Comparison of ENCODE assay signal across 35 cellular contexts in the genomic region with DNA sequence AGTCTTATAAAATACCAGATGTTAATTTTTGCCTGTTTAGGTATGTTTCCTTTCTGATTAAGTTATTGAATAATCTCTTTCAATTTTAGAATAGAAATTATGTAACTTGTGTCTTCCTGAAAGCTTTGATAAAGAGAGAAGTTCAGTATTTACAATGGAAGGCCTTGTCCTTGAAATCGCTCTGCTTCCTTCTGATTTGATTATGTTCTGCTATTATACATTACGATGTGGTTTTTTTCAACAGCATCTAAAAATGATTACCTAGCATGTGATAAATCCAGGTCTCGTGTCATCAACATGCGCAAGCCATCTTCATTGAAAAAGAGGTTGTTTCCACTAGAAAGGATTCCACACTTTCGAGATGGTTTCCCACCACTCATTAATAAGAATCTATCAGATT.
"Had no signal": no experiment of that assay in that cellular context is flagged by ENCODE, and none has a peak within 500 bp of the region (broad histone marks: within the 10 kb centered on the region; RNA-seq: fewer than 3 reads in every experiment).

No MANE protein-coding gene starts in this region.

- H3K27me3 ChIP-seq: ascending aorta, cardiac muscle cell had no signal

- H3K4me3 Mint-ChIP-seq: activated B cell treated with CpG ODN at 0.5 μM for 24 hours; activated CD4-positive, alpha-beta memory T cell treated with anti-CD3 and anti-CD28 coated beads for 36 hours; activated CD4-positive, alpha-beta T cell treated with anti-CD3 and anti-CD28 coated beads, Interleukin-2, amount 10 ng/mL, durations not matched to agents 24 days and 14 days; activated CD8-positive, alpha-beta T cell treated with anti-CD3 and anti-CD28 coated beads for 36 hours; activated naive CD4-positive, alpha-beta T cell treated with anti-CD3 and anti-CD28 coated beads, Interleukin-2, amount 10 ng/mL, durations not matched to agents 7 days and 5 days; activated naive CD4-positive, alpha-beta T cell treated with anti-CD3 and anti-CD28 coated beads, Interleukin-2, amount 50 U/mL, for 24 hours; activated naive CD8-positive, alpha-beta T cell; activated naive CD8-positive, alpha-beta T cell treated with anti-CD3 and anti-CD28 coated beads, Interleukin-2, amount 10 ng/mL, durations not matched to agents 7 days and 5 days; activated naive CD8-positive, alpha-beta T cell treated with anti-CD3 and anti-CD28 coated beads, Interleukin-2, amount 50 U/mL, for 24 hours; brain; T-helper 1 cell treated with Interleukin-12 subunit alpha and Interleukin-12 subunit beta and Interleukin-4 antibody, amounts not matched to agents 30 μg/mL and 1 μg/mL, for 36 hours; T-helper 2 cell treated with Interferon-gamma antibody and Interleukin-4, amounts not matched to agents 5 μg/mL and 100 μg/mL, for 36 hours had no signal

- H3K36me3 Mint-ChIP-seq: activated CD4-positive, alpha-beta memory T cell treated with anti-CD3 and anti-CD28 coated beads for 36 hours; activated naive CD4-positive, alpha-beta T cell treated with anti-CD3 and anti-CD28 coated beads, Interleukin-2, amount 10 ng/mL, durations not matched to agents 7 days and 5 days; activated naive CD4-positive, alpha-beta T cell treated with anti-CD3 and anti-CD28 coated beads, Interleukin-2, amount 50 U/mL, for 24 hours; activated naive CD8-positive, alpha-beta T cell; activated naive CD8-positive, alpha-beta T cell treated with anti-CD3 and anti-CD28 coated beads, Interleukin-2, amount 10 ng/mL, durations not matched to agents 7 days and 5 days; brain had no signal

- H3K9me3 Mint-ChIP-seq: activated B cell treated with CpG ODN at 0.5 μM for 24 hours; activated CD4-positive, alpha-beta memory T cell treated with anti-CD3 and anti-CD28 coated beads for 36 hours; activated CD4-positive, alpha-beta T cell treated with anti-CD3 and anti-CD28 coated beads, Interleukin-2, amount 10 ng/mL, durations not matched to agents 24 days and 14 days; activated CD8-positive, alpha-beta T cell treated with anti-CD3 and anti-CD28 coated beads for 36 hours; activated naive CD4-positive, alpha-beta T cell treated with anti-CD3 and anti-CD28 coated beads, Interleukin-2, amount 10 ng/mL, durations not matched to agents 7 days and 5 days; activated naive CD4-positive, alpha-beta T cell treated with anti-CD3 and anti-CD28 coated beads, Interleukin-2, amount 50 U/mL, for 24 hours; activated naive CD8-positive, alpha-beta T cell treated with anti-CD3 and anti-CD28 coated beads, Interleukin-2, amount 10 ng/mL, durations not matched to agents 7 days and 5 days; activated naive CD8-positive, alpha-beta T cell treated with anti-CD3 and anti-CD28 coated beads, Interleukin-2, amount 50 U/mL, for 24 hours; activated T-helper 2 cell treated with anti-CD3 and anti-CD28 coated beads, Interferon-gamma antibody, Interleukin-2, Interleukin-4, amounts not matched to agents 10 μg/mL and 5 μg/mL and 100 μg/mL, durations not matched to agents 14 hours and 24 hours and 36 hours; T-helper 1 cell treated with Interleukin-12 subunit alpha and Interleukin-12 subunit beta and Interleukin-4 antibody, amounts not matched to agents 30 μg/mL and 1 μg/mL, for 36 hours; T-helper 2 cell treated with Interferon-gamma antibody and Interleukin-4, amounts not matched to agents 5 μg/mL and 100 μg/mL, for 36 hours had no signal

- H3K4me1 Mint-ChIP-seq: activated B cell treated with CpG ODN at 0.5 μM for 24 hours; activated CD4-positive, alpha-beta T cell treated with anti-CD3 and anti-CD28 coated beads, Interleukin-2, amount 10 ng/mL, durations not matched to agents 24 days and 14 days; activated naive CD4-positive, alpha-beta T cell treated with anti-CD3 and anti-CD28 coated beads, Interleukin-2, amount 10 ng/mL, durations not matched to agents 7 days and 5 days; activated naive CD4-positive, alpha-beta T cell treated with anti-CD3 and anti-CD28 coated beads, Interleukin-2, amount 50 U/mL, for 24 hours; activated naive CD8-positive, alpha-beta T cell treated with anti-CD3 and anti-CD28 coated beads, Interleukin-2, amount 10 ng/mL, durations not matched to agents 7 days and 5 days; activated naive CD8-positive, alpha-beta T cell treated with anti-CD3 and anti-CD28 coated beads, Interleukin-2, amount 50 U/mL, for 24 hours had no signal

- H3K9me3 ChIP-seq: ascending aorta had no signal

- DNase-seq: activated B cell treated with CpG ODN at 0.5 μM for 24 hours; activated CD4-positive, alpha-beta memory T cell treated with anti-CD3 and anti-CD28 coated beads for 36 hours; activated CD4-positive, alpha-beta T cell treated with anti-CD3 and anti-CD28 coated beads for 4 hours; activated CD4-positive, alpha-beta T cell treated with anti-CD3 and anti-CD28 coated beads, Interleukin-2, amount 10 ng/mL, durations not matched to agents 24 days and 14 days; activated CD4-positive, alpha-beta T cell treated with anti-CD3 and anti-CD28 coated beads, Interleukin-2, amount 50 U/mL, for 1 hour; activated CD4-positive, alpha-beta T cell treated with anti-CD3 and anti-CD28 coated beads, Interleukin-2, amount 50 U/mL, for 4 hours; activated CD4-positive, CD25-positive, alpha-beta regulatory T cell treated with anti-CD3 and anti-CD28 coated beads, Interleukin-2, amount 50 U/mL, for 72 hours; activated CD8-positive, alpha-beta memory T cell treated with anti-CD3 and anti-CD28 coated beads, Interleukin-2, amount 50 U/mL, for 4 hours; activated CD8-positive, alpha-beta T cell treated with anti-CD3 and anti-CD28 coated beads for 36 hours; activated effector memory CD4-positive, alpha-beta T cell treated with Interleukin-2 at 50 U/mL for 16 hours; activated gamma-delta T cell; activated naive CD4-positive, alpha-beta T cell treated with anti-CD3 and anti-CD28 coated beads, Interleukin-2, amount 10 ng/mL, durations not matched to agents 7 days and 5 days; activated naive CD4-positive, alpha-beta T cell treated with Interleukin-2 at 50 U/mL for 16 hours; activated naive CD8-positive, alpha-beta T cell treated with anti-CD3 and anti-CD28 coated beads, Interleukin-2, amount 10 ng/mL, durations not matched to agents 7 days and 5 days; activated naive CD8-positive, alpha-beta T cell treated with anti-CD3 and anti-CD28 coated beads, Interleukin-2, amount 50 U/mL, for 24 hours; activated T-cell treated with anti-CD3 and anti-CD28 coated beads for 4 hours; activated T-cell treated with anti-CD3 and anti-CD28 coated beads, Interleukin-2, amount 50 U/mL, for 1 hour; activated T-cell treated with anti-CD3 and anti-CD28 coated beads, Interleukin-2, amount 50 U/mL, for 48 hours; amygdala; anterior cingulate cortex; central memory CD4-positive, alpha-beta T cell; T-helper 1 cell; T-helper 2 cell; T-helper 9 cell had no signal

- H3K27ac ChIP-seq: ascending aorta, cardiac muscle cell, VCaP had no signal

- H3K36me3 ChIP-seq: ascending aorta had no signal

- FAIRE-seq: bronchial epithelial cell, TTC549 had no signal

- H3K4me3 ChIP-seq: ascending aorta, cardiac muscle cell had no signal

- ATAC-seq: activated CD8-positive, alpha-beta T cell treated with anti-CD3 and anti-CD28 coated beads for 36 hours; activated naive CD8-positive, alpha-beta T cell treated with anti-CD3 and anti-CD28 coated beads, Interleukin-2, amount 50 U/mL, for 24 hours had no signal
